In the genomic region with DNA sequence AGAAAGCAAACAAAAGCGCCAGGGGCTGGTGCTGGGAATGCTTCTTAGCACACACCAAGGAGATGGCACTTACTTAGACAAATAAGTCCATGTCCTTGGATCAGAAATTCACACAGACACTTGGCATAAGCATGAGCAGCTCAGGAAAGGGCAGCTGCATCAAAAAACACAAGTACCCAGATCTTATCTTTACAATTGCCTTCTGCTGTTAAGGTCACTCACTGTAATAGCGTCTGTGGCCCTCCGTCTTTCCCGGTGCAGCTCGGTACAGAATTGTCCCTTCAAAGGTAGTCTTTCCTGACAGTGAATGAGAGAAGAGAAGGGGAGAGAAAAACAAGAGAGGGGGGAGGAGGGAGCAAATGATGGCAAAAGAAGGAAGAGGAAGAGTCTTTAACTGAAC, we compare ENCODE assay signal across 20 cellular contexts.
DNase-seq lines count a peak whose midpoint lies in the region; ATAC-seq and TF ChIP-seq lines count a peak whose summit lies in the region.
"Had no signal": no experiment of that assay in that cellular context is flagged by ENCODE, and none has a peak within 500 bp of the region (broad histone marks: within the 10 kb centered on the region; RNA-seq: fewer than 3 reads in every experiment).

No MANE protein-coding gene starts in this region.

- no peak overlapping the region for H3K4me3 Mint-ChIP-seq in CD4-positive, alpha-beta T cell
- H3K4me3 Mint-ChIP-seq in immature natural killer cell = no peak overlapping the region

- H3K27ac ChIP-seq in CD4-positive, alpha-beta T cell (ENCODE audit: low read depth, low read length) = no peak overlapping the region
- H3K27ac ChIP-seq: PC-9, SK-N-MC had no signal

- intact Hi-C loops in CD4-positive, alpha-beta T cell (cut with DNase I, micrococcal nuclease) = no loop called here

- ATAC-seq in CD4-positive, alpha-beta T cell (ENCODE audit: poor library complexity) = no peak
- ATAC-seq in HG03460 (IDR thresholded peaks at IDR 0.05; ENCODE audit: unreplicated experiment) = no peak

- peak; percentile 13 for DNase-seq in NCI-H2227 treated with DMSO at 0.1 percent for 48 hours (lab: John Stamatoyannopoulos, UW)
- DNase-seq in NCI-H2227 (lab: John Stamatoyannopoulos, UW; ENCODE audit: unreplicated experiment) = no peak
- DNase-seq in CD4-positive, alpha-beta T cell = no peak
- DNase-seq in SK-N-DZ (ENCODE audit: low spot score) = peak; percentile 23
- no peak for DNase-seq in immature natural killer cell
- DNase-seq in NCI-H748 (lab: John Stamatoyannopoulos, UW; ENCODE audit: unreplicated experiment) = no peak
- no peak for DNase-seq in kidney glomerular epithelial cell (lab: John Stamatoyannopoulos, UW)
- DNase-seq: AML-193, C1 segment of cervical spinal cord, Caco-2, Karpas-422, NCI-H1048, NCI-H1417 treated with DMSO at 0.1 percent for 48 hours, NCI-H187, NCI-H748 treated with DMSO at 0.1 percent for 48 hours, PC-9, RPMI8226, SHP77 had no signal

- H3K36me3 Mint-ChIP-seq in CD4-positive, alpha-beta T cell (ENCODE audit: low read depth) = peaks cover 59% of the 10 kb centered on the region
- H3K36me3 Mint-ChIP-seq in immature natural killer cell = peaks cover 0 to 4% (median 0%) of the 10 kb centered on the region in 3 donors

- H3K27ac Mint-ChIP-seq in CD4-positive, alpha-beta T cell = peak overlapping the region; percentile 31
- H3K27ac Mint-ChIP-seq in immature natural killer cell = peak overlapping the region in 5 of 6 donors; percentile 27 to 72 (median 46)

- no peaks in the 10 kb centered on the region for H3K27me3 Mint-ChIP-seq in CD4-positive, alpha-beta T cell
- H3K27me3 Mint-ChIP-seq in immature natural killer cell (ENCODE audit: low read depth in 3 of 3) = peaks cover 7 to 15% (median 12%) of the 10 kb centered on the region in 3 donors

- POLR2A ChIA-PET in CD4-positive, alpha-beta T cell (lab: Charles Lee) = no interaction called here

- H3K9me3 ChIP-seq in CD4-positive, alpha-beta T cell (ENCODE audit: control insufficient read depth, low read length) = no peaks in the 10 kb centered on the region
- H3K9me3 ChIP-seq: Caco-2 had no signal

- no peaks in the 10 kb centered on the region for H3K9me3 Mint-ChIP-seq in CD4-positive, alpha-beta T cell
- no peaks in the 10 kb centered on the region for H3K9me3 Mint-ChIP-seq in immature natural killer cell

- no peak for TF ChIP-seq CTCF in CD4-positive, alpha-beta T cell (IDR thresholded peaks at IDR 0.05)

- H3K27me3 ChIP-seq in CD4-positive, alpha-beta T cell (ENCODE audit: control insufficient read depth, insufficient read depth, low read length) = no peaks in the 10 kb centered on the region

- peaks cover 61% of the 10 kb centered on the region for H3K4me1 Mint-ChIP-seq in CD4-positive, alpha-beta T cell (ENCODE audit: low read depth)
- H3K4me1 Mint-ChIP-seq in immature natural killer cell = peaks cover 46 to 62% of the 10 kb centered on the region in 2 donors

- CTCF ChIA-PET in CD4-positive, alpha-beta T cell (lab: Charles Lee) = no interaction called here

Comparison
In these comparisons a context has a peak if more than half of its experiments do, and no peak if none do; other contexts are left out.
1. DNase-seq: peak in NCI-H2227 treated with DMSO at 0.1 percent for 48 hours (single experiment) and SK-N-DZ (single experiment); none in NCI-H2227 (single experiment), CD4-positive, alpha-beta T cell (0 of 10), immature natural killer cell (0 of 3), NCI-H748 (single experiment) and kidney glomerular epithelial cell (single experiment).